In genomic region chr16:82263456-82264159, GRCh38 we compare ENCODE assay signal across 8 cellular contexts.
DNase-seq lines count a peak whose midpoint lies in the region; ATAC-seq and TF ChIP-seq lines count a peak whose summit lies in the region.

No MANE protein-coding gene starts in this region.

- H3K4me3 ChIP-seq in brain microvascular endothelial cell (ENCODE audit: low read depth, low read length) = no peak overlapping the region

- peak; percentile 94 for TF ChIP-seq CTCF in CD14-positive monocyte (IDR thresholded peaks at IDR 0.05)
- TF ChIP-seq CTCF in brain microvascular endothelial cell (IDR thresholded peaks at IDR 0.05; ENCODE audit: low read depth, low read length, missing control alignments) = peak; percentile 97

- no peak overlapping the region for H3K27ac ChIP-seq in brain microvascular endothelial cell

- peak; percentile 77 for ATAC-seq in GM19438 (IDR thresholded peaks at IDR 0.05; ENCODE audit: low read depth, unreplicated experiment)

- no peaks in the 10 kb centered on the region for H3K36me3 ChIP-seq in brain microvascular endothelial cell (replicated peaks)

- no peak for DNase-seq in CD14-positive monocyte (ENCODE audit: low spot score)
- peak; percentile 52 for DNase-seq in M059J (ENCODE audit: low read depth)
- peak; percentile 15 for DNase-seq in UCSD-AML1 (lab: John Stamatoyannopoulos, UW; ENCODE audit: unreplicated experiment)
- DNase-seq in brain microvascular endothelial cell = peak; percentile 32
- peak; percentile 92 for DNase-seq in inferior parietal cortex (ENCODE audit: extremely low spot score)
- DNase-seq in stimulated activated CD4-positive, alpha-beta T cell treated with anti-CD3 and anti-CD28 coated beads, Interleukin-1b, Interleukin-23, amount 100 ng/mL, for 24 hours (ENCODE audit: low read depth in 4 of 4, low spot score in 1 of 4) = peak; percentile 18 to 26 (median 22)
- no peak for DNase-seq in NCI-H774 (lab: John Stamatoyannopoulos, UW)

- in situ Hi-C loops in brain microvascular endothelial cell (cut with HindIII; ENCODE audit: low pct_ligation_motif_present, low sequenced_read_pairs) = no loop called here

- intact Hi-C loops in CD14-positive monocyte (cut with micrococcal nuclease) = loop anchor here in 1 of 2 donors (10.0 kb wide), 1 partner anchor 951 kb away; no protein-coding TSS in a partner anchor

- H3K27me3 ChIP-seq in brain microvascular endothelial cell (replicated peaks) = peaks cover 6% of the 10 kb centered on the region

- no peaks in the 10 kb centered on the region for H3K36me3 Mint-ChIP-seq in CD14-positive monocyte

- peaks cover 7 to 19% (median 12%) of the 10 kb centered on the region in 7 donors for H3K9me3 Mint-ChIP-seq in CD14-positive monocyte

- H3K27ac Mint-ChIP-seq in CD14-positive monocyte = no peak overlapping the region

- no peaks in the 10 kb centered on the region for H3K4me1 Mint-ChIP-seq in CD14-positive monocyte

- peaks cover 8 to 9% (median 9%) of the 10 kb centered on the region in 3 donors for H3K27me3 Mint-ChIP-seq in CD14-positive monocyte (ENCODE audit: low read depth in 3 of 3)

- H3K4me3 Mint-ChIP-seq in CD14-positive monocyte = no peak overlapping the region

Comparison
In these comparisons a context has a peak if more than half of its experiments do, and no peak if none do; other contexts are left out.
1. DNase-seq: peak in M059J (single experiment), UCSD-AML1 (single experiment), brain microvascular endothelial cell (single experiment), inferior parietal cortex (single experiment) and stimulated activated CD4-positive, alpha-beta T cell treated with anti-CD3 and anti-CD28 coated beads, Interleukin-1b, Interleukin-23, amount 100 ng/mL, for 24 hours (4 of 4); none in CD14-positive monocyte (single experiment) and NCI-H774 (single experiment).